25 cellular contexts compared by ENCODE assay signal in genomic region chr2:41381701-41382100, GRCh38.
"Had no signal": no experiment of that assay in that cellular context is flagged by ENCODE, and none has a peak within 500 bp of the region (broad histone marks: within the 10 kb centered on the region; RNA-seq: fewer than 3 reads in every experiment).

No MANE protein-coding gene starts in this region.

- H3K9me3 ChIP-seq: pancreas, prostate gland, stomach, testis, tibial artery, vagina had no signal

- H3K27me3 ChIP-seq: pancreas, stomach, testis, tibial artery, vagina had no signal

- ATAC-seq: left cardiac atrium; left lobe of liver; mucosa of descending colon; naive thymus-derived CD4-positive, alpha-beta T cell; natural killer cell treated with Interleukin-12 subunit alpha and Interleukin-12 subunit beta and Interleukin-15 and Interleukin-18, amount 100 ng/mL, for 72 hours; pancreas; right cardiac atrium; sciatic nerve; stimulated activated naive B cell treated with anti-CD40 and anti-IgM and Interleukin-4, amounts not matched to agents 10 μg/mL and 1 μg/mL and 100 μg/mL, for 72 hours; stimulated activated naive CD8-positive, alpha-beta T cell treated with anti-CD3 and anti-CD28 coated beads, Interleukin-15, Interleukin-2, amounts not matched to agents 100 U/mL and 50 U/mL, for 24 hours had no signal

- H3K27ac ChIP-seq: pancreas, prostate gland, skin epidermis, stomach, testis, tibial artery, vagina had no signal

- H3K4me3 ChIP-seq: mucosa of descending colon, pancreas, prostate gland, skin epidermis, stomach, testis, tibial artery, vagina had no signal

- H3K4me1 ChIP-seq: pancreas, prostate gland, stomach, testis, tibial artery, vagina had no signal

- DNase-seq: hippocampal formation; kidney glomerular epithelial cell; left cardiac atrium; midbrain; mucosa of descending colon; naive thymus-derived CD4-positive, alpha-beta T cell; pancreas; posterior cingulate gyrus; retina; right cardiac atrium; stimulated activated CD4-positive, alpha-beta T cell treated with anti-CD3 and anti-CD28 coated beads, Interleukin-12 subunit alpha, Interleukin-12 subunit beta, amount 100 ng/mL, for 4 hours; stimulated activated CD4-positive, alpha-beta T cell treated with anti-CD3 and anti-CD28 coated beads, Interleukin-15, amount 100 ng/mL, for 24 hours; stimulated activated CD4-positive, alpha-beta T cell treated with anti-CD3 and anti-CD28 coated beads, Interleukin-2, amount 100 ng/mL, for 24 hours; stimulated activated CD4-positive, alpha-beta T cell treated with anti-CD3 and anti-CD28 coated beads, Interleukin-4, amount 100 ng/mL, for 1 hour; stimulated activated naive B cell treated with anti-CD40 and anti-IgM and Interleukin-4, amounts not matched to agents 10 μg/mL and 1 μg/mL and 100 μg/mL, for 72 hours; stimulated activated naive CD8-positive, alpha-beta T cell treated with anti-CD3 and anti-CD28 coated beads, Interleukin-15, Interleukin-2, amounts not matched to agents 100 U/mL and 50 U/mL, for 24 hours; stomach; testis; tibial artery had no signal

- H3K36me3 ChIP-seq: pancreas, prostate gland, stomach, tibial artery, vagina had no signal
